ENCODE assay signal across 18 cellular contexts in the genomic region with DNA sequence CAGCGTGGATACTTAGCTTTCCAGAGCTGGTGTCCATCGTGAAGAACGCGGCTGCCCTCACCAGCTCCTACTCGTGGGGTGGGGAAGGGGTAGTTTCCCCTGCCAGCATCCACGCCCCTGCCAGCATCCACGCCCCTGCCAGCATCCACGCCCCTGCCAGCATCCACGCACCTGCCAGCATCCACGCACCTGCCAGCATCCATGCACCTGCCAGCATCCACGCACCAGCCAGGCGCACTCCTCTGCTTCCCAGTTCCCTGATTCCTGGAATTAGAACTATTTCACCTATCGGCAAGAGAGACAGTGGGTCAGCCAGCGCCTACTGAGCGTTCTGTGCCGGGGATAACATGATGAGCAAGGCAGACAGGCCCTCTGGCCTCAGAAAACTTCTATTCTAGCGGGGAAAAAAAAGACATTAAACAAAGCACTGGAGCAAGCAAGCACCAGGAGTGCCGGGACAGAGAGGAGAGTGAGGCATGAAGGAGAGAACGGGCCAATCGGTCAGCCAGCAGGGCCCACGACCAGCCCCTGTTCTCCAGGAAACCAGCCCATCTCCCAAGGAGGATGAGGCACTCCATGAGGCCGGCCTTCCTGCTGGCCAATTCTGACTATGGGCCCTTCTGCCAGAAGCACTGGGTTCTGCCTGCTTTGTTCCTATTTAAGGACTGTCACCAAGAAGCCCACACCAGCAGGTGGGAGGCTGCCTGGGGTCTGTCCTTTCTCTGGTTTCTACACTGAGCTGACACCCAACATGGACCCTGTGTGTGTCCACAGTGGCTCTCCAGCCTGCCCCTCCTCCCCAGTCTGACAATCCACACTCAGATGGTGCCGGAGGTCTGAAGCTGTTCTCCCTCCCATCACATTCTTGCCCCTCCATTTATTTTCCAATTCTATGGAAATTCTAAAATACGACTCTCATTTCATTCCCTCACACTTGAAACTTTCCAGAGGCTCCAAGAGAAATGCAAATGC.
"Had no signal": no experiment of that assay in that cellular context is flagged by ENCODE, and none has a peak within 500 bp of the region (broad histone marks: within the 10 kb centered on the region; RNA-seq: fewer than 3 reads in every experiment).

No MANE protein-coding gene starts in this region.

- DNase-seq: effector memory CD8-positive, alpha-beta T cell; foreskin keratinocyte; left colon; nucleus accumbens; psoas muscle; retina; stimulated activated CD4-positive, alpha-beta T cell treated with anti-CD3 and anti-CD28 coated beads, Interleukin-2, amount 100 ng/mL, for 24 hours; stimulated activated CD4-positive, alpha-beta T cell treated with anti-CD3 and anti-CD28 coated beads, Interleukin-4, amount 100 ng/mL, for 4 hours; stimulated activated naive B cell treated with anti-CD40 and anti-IgM and Interleukin-4, amounts not matched to agents 10 μg/mL and 1 μg/mL and 100 μg/mL, for 72 hours; stimulated activated naive CD8-positive, alpha-beta T cell treated with anti-CD3 and anti-CD28 coated beads, Interleukin-15, amount 100 ng/mL, for 72 hours; testis; upper lobe of right lung had no signal

- H3K9me3 ChIP-seq: psoas muscle, testis, upper lobe of right lung had no signal

- ATAC-seq: effector memory CD8-positive, alpha-beta T cell; foreskin keratinocyte; left colon; natural killer cell treated with Interleukin-12 subunit alpha and Interleukin-12 subunit beta and Interleukin-15 and Interleukin-18, amount 100 ng/mL, for 72 hours; psoas muscle; sciatic nerve; stimulated activated naive B cell treated with anti-CD40 and anti-IgM and Interleukin-4, amounts not matched to agents 10 μg/mL and 1 μg/mL and 100 μg/mL, for 72 hours; stimulated activated naive CD8-positive, alpha-beta T cell treated with anti-CD3 and anti-CD28 coated beads, Interleukin-15, amount 100 ng/mL, for 72 hours; upper lobe of right lung had no signal

- H3K27me3 ChIP-seq: foreskin keratinocyte, hepatocyte, neural progenitor cell, testis, tibial nerve, upper lobe of right lung had no signal

- H3K4me1 ChIP-seq: foreskin keratinocyte, neural progenitor cell, parathyroid adenoma, psoas muscle, testis, tibial nerve, upper lobe of right lung had no signal

- H3K4me3 ChIP-seq: hepatocyte, neural progenitor cell, psoas muscle, testis, tibial nerve, upper lobe of right lung had no signal

- H3K27ac ChIP-seq: foreskin keratinocyte, hepatocyte, neural progenitor cell, parathyroid adenoma, psoas muscle, testis, tibial nerve, upper lobe of right lung had no signal

- H3K36me3 ChIP-seq: neural progenitor cell, tibial nerve, upper lobe of right lung had no signal
